ENCODE assay signal across 8 cellular contexts in genomic region chr10:96090463-96090800, GRCh38. TPM values are rescaled to one million over a fixed set of nuclear protein-coding genes. Genes with fewer than 3 reads are reported as not detected.
DNase-seq lines count a peak whose midpoint lies in the region; TF ChIP-seq lines count a peak whose summit lies in the region.

No MANE protein-coding gene starts in this region.

- BruUV-seq in PC-9 (replicated peaks; lab: Mats Ljungman, UMichigan) = TSS peak; percentile 91

- H4K20me1 ChIP-seq in DOHH2 (ENCODE audit: control insufficient read depth, insufficient read depth, low read depth, low read length) (no peaks in the 10 kb centered on the region), PC-9 (ENCODE audit: insufficient read depth) (no peaks in the 10 kb centered on the region)

- H3K4me3 ChIP-seq in DOHH2 (ENCODE audit: low read length) = peak overlapping the region; percentile 97
- H3K4me3 ChIP-seq in PC-9 = peak overlapping the region; percentile 93
- H3K4me3 ChIP-seq in effector memory CD4-positive, alpha-beta T cell (ENCODE audit: insufficient read depth, low read depth, low read length, poor library complexity, severe bottlenecking) = peak overlapping the region; percentile 90
- H3K4me3 ChIP-seq in retinal pigment epithelial cell (ENCODE audit: low read length) = peak overlapping the region; percentile 80

- peaks cover 24% of the 10 kb centered on the region for H3K4me1 ChIP-seq in DOHH2 (ENCODE audit: control insufficient read depth, low read length)
- no peaks in the 10 kb centered on the region for H3K4me1 ChIP-seq in PC-9 (replicated peaks; ENCODE audit: insufficient read depth)
- no peaks in the 10 kb centered on the region for H3K4me1 ChIP-seq in effector memory CD4-positive, alpha-beta T cell (ENCODE audit: control insufficient read depth, insufficient read depth, low read length, poor library complexity, severe bottlenecking)

- no peaks in the 10 kb centered on the region for H3K9me2 ChIP-seq in DOHH2 (replicated peaks; ENCODE audit: control insufficient read depth, low read length)
- no peaks in the 10 kb centered on the region for H3K9me2 ChIP-seq in PC-9 (ENCODE audit: insufficient read depth)

- 0 out of 2 replicates have a peak, but pooled peaks cover 4% of the 10 kb centered on the region for H3K79me2 ChIP-seq in DOHH2 (ENCODE audit: control insufficient read depth, low read length)
- H3K79me2 ChIP-seq in PC-9 (ENCODE audit: low read depth) = no peaks in the 10 kb centered on the region

- TF ChIP-seq CTCF in DOHH2 (IDR thresholded peaks at IDR 0.05; ENCODE audit: low read depth, low read length, poor library complexity, severe bottlenecking) (no peak), PC-9 (conservative IDR thresholded peaks at IDR 0.05) (no peak), retinal pigment epithelial cell (conservative IDR thresholded peaks at IDR 0.05; ENCODE audit: low read depth, low read length) (no peak)

- peak overlapping the region; percentile 88 for H3K27ac ChIP-seq in DOHH2 (ENCODE audit: low read depth, low read length)
- H3K27ac ChIP-seq in PC-9 = peak overlapping the region; percentile 87
- peak overlapping the region; percentile 88 for H3K27ac ChIP-seq in effector memory CD4-positive, alpha-beta T cell (ENCODE audit: insufficient read depth, low read length, poor library complexity, severe bottlenecking)

- H3K4me2 ChIP-seq in DOHH2 (ENCODE audit: low read length) (peak overlapping the region; percentile 81), PC-9 (peak overlapping the region; percentile 89)

- intact Hi-C loops in PC-9 (cut with micrococcal nuclease; ENCODE audit: unreplicated experiment) = loop anchor here (1.0 kb wide), 1 partner anchor 40 kb away; the partner anchor contains the start of gene ZNF518A

- no peaks in the 10 kb centered on the region for H3K27me3 ChIP-seq in DOHH2 (ENCODE audit: control insufficient read depth, low read length)
- H3K27me3 ChIP-seq in PC-9 (ENCODE audit: insufficient read depth, low read depth) = 0 out of 2 replicates have a peak, but pooled peaks cover 11% of the 10 kb centered on the region
- no peaks in the 10 kb centered on the region for H3K27me3 ChIP-seq in effector memory CD4-positive, alpha-beta T cell (replicated peaks; ENCODE audit: control insufficient read depth, insufficient read depth, low read length, poor library complexity, severe bottlenecking)

- peak overlapping the region; percentile 100 for H2AFZ ChIP-seq in PC-9

- H3K36me3 ChIP-seq in DOHH2 (ENCODE audit: control insufficient read depth, low read length) (peaks cover 6% of the 10 kb centered on the region), PC-9 (ENCODE audit: low read depth) (no peaks in the 10 kb centered on the region)
- no peaks in the 10 kb centered on the region for H3K36me3 ChIP-seq in effector memory CD4-positive, alpha-beta T cell (ENCODE audit: control insufficient read depth, insufficient read depth, low read length)

- POLR2A ChIA-PET in PC-9 (lab: Charles Lee; ENCODE audit: unreplicated experiment) = interaction anchor here (0.6 kb wide), 2 partner anchors 176 to 1732 kb away, joined by 4 to 5 read pairs; no protein-coding TSS in a partner anchor

- no peak for DNase-seq in PC-9
- DNase-seq in effector memory CD4-positive, alpha-beta T cell = no peak
- DNase-seq in retinal pigment epithelial cell (ENCODE audit: low read depth) = no peak
- no peak for DNase-seq in kidney tubule cell (ENCODE audit: low spot score)
- no peak for DNase-seq in SHP77 (lab: John Stamatoyannopoulos, UW)
- DNase-seq in iPS-NIHi11 (ENCODE audit: low spot score) = no peak
- no peak for DNase-seq in D341Med (ENCODE audit: low spot score)

- CTCF ChIA-PET in PC-9 (lab: Charles Lee) = no interaction called here

- H3K9me3 ChIP-seq in DOHH2 (ENCODE audit: control insufficient read depth, insufficient read depth, low read length) (peaks cover 5% of the 10 kb centered on the region; the same call in 1 of the 2 replicates), PC-9 (ENCODE audit: insufficient read depth, low read depth) (no peaks in the 10 kb centered on the region; the same call in 1 of the 2 replicates)
- H3K9me3 ChIP-seq in effector memory CD4-positive, alpha-beta T cell (ENCODE audit: control insufficient read depth, low read length) = peaks cover 4% of the 10 kb centered on the region

- H3F3A ChIP-seq in DOHH2 (ENCODE audit: control insufficient read depth, insufficient read depth) (peaks cover 2% of the 10 kb centered on the region; the same call in 1 of the 2 replicates), PC-9 (ENCODE audit: insufficient read depth, low read depth) (peaks cover 3% of the 10 kb centered on the region; the same call in 1 of the 2 replicates)

RNA-seq across cellular contexts. Expression of gene ZNF518A, which starts 39.7 kb away (rescaled TPM):
- total RNA-seq in PC-9 (2021) = 11.4 and 12.6 TPM in 2 replicates

RNA-seq across cellular contexts. Expression of gene CCNJ, which starts 47.0 kb away (rescaled TPM):
- 2.5 TPM in 2 replicates for total RNA-seq in PC-9 (2021)
